ENCODE assay signal across 37 cellular contexts in genomic region chr9:100511205-100511604, GRCh38. TPM values are rescaled to one million over a fixed set of nuclear protein-coding genes. Genes with fewer than 3 reads are reported as not detected.
"Had no signal": no experiment of that assay in that cellular context is flagged by ENCODE, and none has a peak within 500 bp of the region (broad histone marks: within the 10 kb centered on the region; RNA-seq: fewer than 3 reads in every experiment).

No MANE protein-coding gene starts in this region.

- H3K27me3 ChIP-seq: adrenal gland, body of pancreas, brain microvascular endothelial cell, breast epithelium had no signal

- H3K9me3 ChIP-seq: body of pancreas, breast epithelium had no signal

- H3K27ac ChIP-seq: adrenal gland, body of pancreas, brain microvascular endothelial cell, breast epithelium, VCaP had no signal

- ATAC-seq: activated CD8-positive, alpha-beta T cell treated with anti-CD3 and anti-CD28 coated beads for 36 hours; activated naive CD4-positive, alpha-beta T cell treated with anti-CD3 and anti-CD28 coated beads, Interleukin-2, amount 50 U/mL, for 72 hours; activated T-cell treated with anti-CD3 and anti-CD28 coated beads, Interleukin-2, amount 50 U/mL, for 4 hours; activated T-cell treated with anti-CD3 and anti-CD28 coated beads, Interleukin-2, amount 50 U/mL, for 72 hours; activated T-helper 17 cell treated with anti-CD3 and anti-CD28 coated beads, Interleukin-2, amount 50 U/mL, for 72 hours; body of pancreas had no signal

- H3K4me3 ChIP-seq: adrenal gland, body of pancreas, breast epithelium had no signal

- H3K4me1 Mint-ChIP-seq: activated B cell treated with CpG ODN at 0.5 μM for 24 hours; activated CD4-positive, alpha-beta T cell treated with anti-CD3 and anti-CD28 coated beads, Interleukin-2, amount 10 ng/mL, durations not matched to agents 24 days and 14 days; activated naive CD8-positive, alpha-beta T cell treated with anti-CD3 and anti-CD28 coated beads for 36 hours; activated T-helper 17 cell treated with anti-CD3 and anti-CD28 coated beads, Interleukin-2, amount 50 U/mL, for 72 hours; central memory CD8-positive, alpha-beta T cell had no signal

- H3K4me3 Mint-ChIP-seq: activated B cell treated with CpG ODN at 0.5 μM for 24 hours; activated CD4-positive, alpha-beta memory T cell treated with anti-CD3 and anti-CD28 coated beads for 36 hours; activated CD4-positive, alpha-beta T cell treated with anti-CD3 and anti-CD28 coated beads, Interleukin-2, amount 10 ng/mL, durations not matched to agents 24 days and 14 days; activated CD8-positive, alpha-beta T cell treated with anti-CD3 and anti-CD28 coated beads for 36 hours; activated naive CD4-positive, alpha-beta T cell treated with anti-CD3 and anti-CD28 coated beads for 36 hours; activated naive CD8-positive, alpha-beta T cell treated with anti-CD3 and anti-CD28 coated beads for 36 hours; activated T-cell treated with anti-CD3 and anti-CD28 coated beads, Interleukin-2, amount 50 U/mL, for 4 hours; activated T-cell treated with anti-CD3 and anti-CD28 coated beads, Interleukin-2, amount 50 U/mL, for 72 hours; activated T-helper 1 cell treated with anti-CD3 and anti-CD28 coated beads, Interleukin-12 subunit alpha, Interleukin-12 subunit beta, Interleukin-2, Interleukin-4 antibody, amounts not matched to agents 30 ng/mL and 10 ng/mL and 1 ng/mL, durations not matched to agents 14 hours and 24 hours and 36 hours; activated T-helper 17 cell treated with anti-CD3 and anti-CD28 coated beads, Interleukin-2, amount 50 U/mL, for 72 hours; central memory CD8-positive, alpha-beta T cell; T-helper 1 cell treated with Interleukin-12 subunit alpha and Interleukin-12 subunit beta and Interleukin-4 antibody, amounts not matched to agents 30 μg/mL and 1 μg/mL, for 36 hours; T-helper 2 cell treated with Interferon-gamma antibody and Interleukin-4, amounts not matched to agents 5 μg/mL and 100 μg/mL, for 36 hours had no signal

- H3K27me3 Mint-ChIP-seq: activated B cell treated with CpG ODN at 0.5 μM for 24 hours; activated CD8-positive, alpha-beta T cell treated with anti-CD3 and anti-CD28 coated beads for 36 hours; activated naive CD8-positive, alpha-beta T cell treated with anti-CD3 and anti-CD28 coated beads for 36 hours; activated T-helper 17 cell treated with anti-CD3 and anti-CD28 coated beads, Interleukin-2, amount 50 U/mL, for 72 hours; central memory CD8-positive, alpha-beta T cell had no signal

- H3K36me3 ChIP-seq: adrenal gland, brain microvascular endothelial cell, breast epithelium had no signal

- H3K9me3 Mint-ChIP-seq: activated B cell treated with CpG ODN at 0.5 μM for 24 hours; activated CD4-positive, alpha-beta memory T cell treated with anti-CD3 and anti-CD28 coated beads for 36 hours; activated CD4-positive, alpha-beta T cell treated with anti-CD3 and anti-CD28 coated beads, Interleukin-2, amount 10 ng/mL, durations not matched to agents 24 days and 14 days; activated naive CD4-positive, alpha-beta T cell treated with anti-CD3 and anti-CD28 coated beads for 36 hours; activated T-cell treated with anti-CD3 and anti-CD28 coated beads, Interleukin-2, amount 50 U/mL, for 72 hours; activated T-helper 1 cell treated with anti-CD3 and anti-CD28 coated beads, Interleukin-12 subunit alpha, Interleukin-12 subunit beta, Interleukin-2, Interleukin-4 antibody, amounts not matched to agents 30 ng/mL and 10 ng/mL and 1 ng/mL, durations not matched to agents 14 hours and 24 hours and 36 hours; activated T-helper 17 cell treated with anti-CD3 and anti-CD28 coated beads, Interleukin-2, amount 50 U/mL, for 72 hours; central memory CD8-positive, alpha-beta T cell; T-helper 1 cell treated with Interleukin-12 subunit alpha and Interleukin-12 subunit beta and Interleukin-4 antibody, amounts not matched to agents 30 μg/mL and 1 μg/mL, for 36 hours; T-helper 2 cell treated with Interferon-gamma antibody and Interleukin-4, amounts not matched to agents 5 μg/mL and 100 μg/mL, for 36 hours had no signal

- H3K27ac Mint-ChIP-seq: activated B cell treated with CpG ODN at 0.5 μM for 24 hours; activated CD4-positive, alpha-beta memory T cell treated with anti-CD3 and anti-CD28 coated beads for 36 hours; activated CD4-positive, alpha-beta T cell treated with anti-CD3 and anti-CD28 coated beads, Interleukin-2, amount 10 ng/mL, durations not matched to agents 24 days and 14 days; activated CD8-positive, alpha-beta T cell treated with anti-CD3 and anti-CD28 coated beads for 36 hours; activated naive CD4-positive, alpha-beta T cell treated with anti-CD3 and anti-CD28 coated beads for 36 hours; activated naive CD4-positive, alpha-beta T cell treated with anti-CD3 and anti-CD28 coated beads, Interleukin-2, amount 50 U/mL, for 72 hours; activated naive CD8-positive, alpha-beta T cell treated with anti-CD3 and anti-CD28 coated beads for 36 hours; activated T-cell treated with anti-CD3 and anti-CD28 coated beads, Interleukin-2, amount 50 U/mL, for 72 hours; activated T-helper 1 cell treated with anti-CD3 and anti-CD28 coated beads, Interleukin-12 subunit alpha, Interleukin-12 subunit beta, Interleukin-2, Interleukin-4 antibody, amounts not matched to agents 30 ng/mL and 10 ng/mL and 1 ng/mL, durations not matched to agents 14 hours and 24 hours and 36 hours; activated T-helper 17 cell treated with anti-CD3 and anti-CD28 coated beads, Interleukin-2, amount 50 U/mL, for 72 hours; T-helper 1 cell treated with Interleukin-12 subunit alpha and Interleukin-12 subunit beta and Interleukin-4 antibody, amounts not matched to agents 30 μg/mL and 1 μg/mL, for 36 hours; T-helper 2 cell treated with Interferon-gamma antibody and Interleukin-4, amounts not matched to agents 5 μg/mL and 100 μg/mL, for 36 hours had no signal

- DNase-seq: activated B cell treated with CpG ODN at 0.5 μM for 24 hours; activated CD4-positive, alpha-beta memory T cell treated with anti-CD3 and anti-CD28 coated beads for 36 hours; activated CD4-positive, alpha-beta T cell treated with anti-CD3 and anti-CD28 coated beads for 4 hours; activated CD4-positive, alpha-beta T cell treated with anti-CD3 and anti-CD28 coated beads, Interleukin-2, amount 10 ng/mL, durations not matched to agents 24 days and 14 days; activated CD4-positive, alpha-beta T cell treated with anti-CD3 and anti-CD28 coated beads, Interleukin-2, amount 50 U/mL, for 1 hour; activated CD4-positive, alpha-beta T cell treated with anti-CD3 and anti-CD28 coated beads, Interleukin-2, amount 50 U/mL, for 4 hours; activated CD4-positive, CD25-positive, alpha-beta regulatory T cell treated with anti-CD3 and anti-CD28 coated beads, Interleukin-2, amount 50 U/mL, for 72 hours; activated CD8-positive, alpha-beta memory T cell treated with anti-CD3 and anti-CD28 coated beads, Interleukin-2, amount 50 U/mL, for 4 hours; activated CD8-positive, alpha-beta T cell treated with anti-CD3 and anti-CD28 coated beads for 36 hours; activated effector memory CD4-positive, alpha-beta T cell treated with anti-CD3 and anti-CD28 coated beads, Interleukin-2, amount 50 U/mL, for 16 hours; activated gamma-delta T cell treated with Interleukin-2 at 50 U/mL for 16 hours; activated naive CD4-positive, alpha-beta T cell; activated naive CD4-positive, alpha-beta T cell treated with anti-CD3 and anti-CD28 coated beads for 36 hours; activated naive CD4-positive, alpha-beta T cell treated with anti-CD3 and anti-CD28 coated beads, Interleukin-2, amount 50 U/mL, for 16 hours; activated naive CD8-positive, alpha-beta T cell treated with anti-CD3 and anti-CD28 coated beads for 36 hours; activated T-cell treated with anti-CD3 and anti-CD28 coated beads for 4 hours; activated T-cell treated with anti-CD3 and anti-CD28 coated beads, Interleukin-2, amount 50 U/mL, for 1 hour; activated T-cell treated with anti-CD3 and anti-CD28 coated beads, Interleukin-2, amount 50 U/mL, for 4 hours; activated T-cell treated with anti-CD3 and anti-CD28 coated beads, Interleukin-2, amount 50 U/mL, for 72 hours; adrenal gland; amniotic stem cell; aorta; body of pancreas; brain microvascular endothelial cell; cerebellar nuclear complex; T-helper 2 cell; T-helper 9 cell had no signal

- H3K4me1 ChIP-seq: adrenal gland, body of pancreas, breast epithelium had no signal

- FAIRE-seq: astrocyte, TTC549 had no signal

RNA-seq across cellular contexts. Expression of gene TMEFF1, which starts 38.3 kb away (rescaled TPM):
- total RNA-seq: activated B cell treated with CpG ODN at 0.5 μM for 24 hours, body of pancreas had no signal
- polyA plus RNA-seq: adrenal gland, aorta had no signal
